8 cellular contexts compared by ENCODE assay signal in the genomic region with DNA sequence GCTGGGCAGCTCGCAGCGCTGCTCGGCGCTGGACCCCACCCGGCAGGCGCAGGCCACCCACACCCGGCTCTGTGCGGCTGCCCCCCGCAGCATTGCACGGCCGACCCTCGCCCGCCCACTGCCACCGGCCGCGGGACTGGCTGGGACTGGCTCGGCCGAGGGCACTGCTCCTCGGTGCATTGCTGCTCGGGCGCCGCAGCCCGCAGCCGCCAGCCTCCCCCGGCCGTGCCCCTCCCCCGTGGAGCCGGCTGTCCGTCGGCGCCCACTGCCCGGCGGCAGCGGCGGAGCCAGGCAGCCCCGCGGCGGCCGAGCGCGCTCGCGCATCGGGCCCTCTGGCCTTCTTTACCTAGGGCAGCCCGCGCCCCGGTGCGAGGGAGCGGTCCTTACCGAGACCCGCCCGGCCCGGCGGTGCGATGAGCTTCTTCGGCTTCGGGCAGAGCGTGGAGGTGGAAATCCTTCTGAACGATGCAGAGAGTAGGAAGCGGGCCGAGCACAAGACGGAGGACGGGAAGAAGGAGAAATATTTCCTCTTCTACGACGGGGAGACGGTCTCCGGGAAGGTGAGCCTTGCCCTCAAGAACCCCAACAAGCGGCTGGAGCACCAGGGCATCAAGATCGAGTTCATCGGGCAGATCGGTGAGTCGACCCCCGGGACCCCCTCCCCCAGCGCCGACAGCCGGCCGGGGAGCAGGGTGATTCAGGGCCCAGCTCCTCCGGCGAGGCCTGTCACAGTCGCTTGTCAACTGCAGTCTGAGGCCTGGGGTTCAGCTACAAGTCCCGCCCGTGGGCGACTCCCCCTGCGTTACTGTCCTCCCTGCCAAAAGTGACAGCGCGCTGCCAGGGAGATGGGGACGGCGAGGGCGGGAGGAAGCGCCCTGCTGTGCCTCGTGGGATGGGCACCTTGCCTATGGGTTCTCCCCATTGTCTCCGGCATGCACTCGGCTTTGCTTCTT. TPM values are rescaled to one million over a fixed set of nuclear protein-coding genes. Genes with fewer than 3 reads are reported as not detected.
A peak's percentile ranks its signal among the peaks of the same experiment; 100 is the strongest.
DNase-seq lines count a peak whose midpoint lies in the region; FAIRE-seq and TF ChIP-seq lines count a peak whose summit lies in the region.

No MANE protein-coding gene starts in this region.

- H3K27ac ChIP-seq in HEK293 (ENCODE audit: extremely low read depth, low read depth, low read length): peak overlapping the region; percentile 77; the same call in 1 of the 2 replicates
- H3K27ac ChIP-seq in WERI-Rb-1: peak overlapping the region; percentile 95
- peak overlapping the region; percentile 28 for H3K27ac ChIP-seq in mammary epithelial cell (ENCODE audit: insufficient read depth, low read depth, low read length)
- peak overlapping the region; percentile 37 for H3K27ac ChIP-seq in keratinocyte (ENCODE audit: control insufficient read depth, insufficient read depth, low read length)

- POLR2A ChIA-PET in HEK293 (lab: Yijun Ruan, JAX): interaction anchor here (0.6 to 3.8 kb wide), 19 partner anchors 9 to 565 kb away, joined by 3 to 35 read pairs (median 5); a partner anchor contains a TSS

- TF ChIP-seq CTCF in GM10266 (IDR thresholded peaks at IDR 0.05; ENCODE audit: control insufficient read depth, insufficient read depth, low read depth, missing control alignments) (no peak), HEK293 (tag by site-specific recombination; IDR thresholded peaks at IDR 0.05) (no peak), WERI-Rb-1 (IDR thresholded peaks at IDR 0.05; ENCODE audit: low read depth, low read length) (no peak), mammary epithelial cell (conservative IDR thresholded peaks at IDR 0.05 in 1 of 2, IDR thresholded peaks at IDR 0.05 in 1 of 2; ENCODE audit: extremely low read depth in 1 of 2, insufficient read depth in 1 of 2, low read depth in 1 of 2, low read length in 2 of 2) (no peak), keratinocyte (optimal IDR thresholded peaks at IDR 0.05 in 1 of 3, IDR thresholded peaks at IDR 0.05 in 1 of 3, conservative IDR thresholded peaks at IDR 0.05 in 1 of 3; ENCODE audit: extremely low read depth in 1 of 3, insufficient read depth in 2 of 3, low read length in 3 of 3) (no peak), D721Med (IDR thresholded peaks at IDR 0.05; ENCODE audit: insufficient read depth, missing control alignments) (no peak)

- H3K9me1 ChIP-seq in keratinocyte (ENCODE audit: control insufficient read depth, extremely low read depth, insufficient read depth, low read length): peaks cover 2% of the 10 kb centered on the region

- H3K4me3 ChIP-seq in HEK293 (ENCODE audit: low read depth, low read length): peak overlapping the region; percentile 83
- H3K4me3 ChIP-seq in WERI-Rb-1 (ENCODE audit: low read depth, low read length): peak overlapping the region; percentile 90
- H3K4me3 ChIP-seq in mammary epithelial cell (replicated peaks in 1 of 3; ENCODE audit: insufficient read depth in 1 of 3, low read depth in 2 of 3, low read length in 3 of 3): peak overlapping the region; percentile 55 to 86 (median 85)
- peak overlapping the region; percentile 59 to 94 (median 60) for H3K4me3 ChIP-seq in keratinocyte (ENCODE audit: control insufficient read depth in 2 of 3, extremely low read depth in 1 of 3, insufficient read depth in 2 of 3, low read depth in 1 of 3, low read length in 3 of 3)

- H3K9me3 ChIP-seq in HEK293 (ENCODE audit: control insufficient read depth, insufficient read depth, low read depth, low read length) (no peaks in the 10 kb centered on the region), WERI-Rb-1 (ENCODE audit: severe bottlenecking) (no peaks in the 10 kb centered on the region), mammary epithelial cell (replicated peaks; ENCODE audit: insufficient read depth, low read length) (no peaks in the 10 kb centered on the region), keratinocyte (ENCODE audit: control insufficient read depth, low read depth, low read length) (no peaks in the 10 kb centered on the region)

- dilution Hi-C loops in mammary epithelial cell (cut with HindIII; ENCODE audit: low sequenced_read_pairs) (no loop called here), keratinocyte (cut with MboI; ENCODE audit: extremely low pct_ligation_motif_present, low sequenced_read_pairs) (no loop called here)

- H4K20me1 ChIP-seq in mammary epithelial cell (ENCODE audit: insufficient read depth, low read length) (no peaks in the 10 kb centered on the region), keratinocyte (ENCODE audit: control insufficient read depth, extremely low read depth, insufficient read depth, low read length) (peaks cover 2% of the 10 kb centered on the region)

- H3K36me3 ChIP-seq in HEK293 (ENCODE audit: control insufficient read depth in 2 of 2, insufficient read depth in 1 of 2, low read length in 2 of 2) (peaks cover 3 to 35% of the 10 kb centered on the region in 2 experiments; a peak in 2 of 3 replicates), WERI-Rb-1 (peaks cover 38% of the 10 kb centered on the region), mammary epithelial cell (ENCODE audit: insufficient read depth, low read length) (no peaks in the 10 kb centered on the region), keratinocyte (ENCODE audit: control insufficient read depth in 2 of 2, extremely low read depth in 1 of 2, insufficient read depth in 2 of 2, low read length in 2 of 2) (peaks cover 0 to 4% of the 10 kb centered on the region in 2 experiments)

- no TSS peak for BruUV-seq in mammary epithelial cell (replicated peaks; lab: Mats Ljungman, UMichigan)

- in situ Hi-C loops in mammary epithelial cell (cut with MboI; ENCODE audit: low sequenced_read_pairs in 2 of 2): no loop called here

- H3K4me1 ChIP-seq in HEK293 (ENCODE audit: control insufficient read depth, insufficient read depth, low read length) (peaks cover 7% of the 10 kb centered on the region; the same call in 1 of the 2 replicates), mammary epithelial cell (ENCODE audit: insufficient read depth, low read length) (peaks cover 20% of the 10 kb centered on the region), keratinocyte (ENCODE audit: control insufficient read depth, extremely low read depth, insufficient read depth, low read length) (peaks cover 24% of the 10 kb centered on the region)

- DNase-seq in GM10266 (ENCODE audit: extremely low spot score): peak; percentile 36
- peak; percentile 77 for DNase-seq in NCI-H1092 (lab: John Stamatoyannopoulos, UW)
- peak; percentile 58 for DNase-seq in WERI-Rb-1
- peak; percentile 21 for DNase-seq in mammary epithelial cell
- no peak for DNase-seq in keratinocyte (ENCODE audit: low read depth, low spot score)
- DNase-seq in stimulated activated CD4-positive, alpha-beta T cell treated with anti-CD3 and anti-CD28 coated beads, Interleukin-15, amount 100 ng/mL, for 1 hour (ENCODE audit: low read depth in 1 of 2, low spot score in 1 of 2): peak; percentile 13 to 48
- DNase-seq in D721Med (ENCODE audit: insufficient read length, low spot score): no peak

- WGBS in mammary epithelial cell (ENCODE audit: low coverage, missing lambda C conversion rate): 8% methylated on average over 31 of the region's 93 CpGs

- H3K4me2 ChIP-seq in mammary epithelial cell (ENCODE audit: insufficient read depth, low read depth, low read length): peak overlapping the region; percentile 95
- H3K4me2 ChIP-seq in keratinocyte (ENCODE audit: control insufficient read depth, extremely low read depth, insufficient read depth, low read depth, low read length): peak overlapping the region; percentile 88

- peak overlapping the region; percentile 51 for H3K9ac ChIP-seq in mammary epithelial cell (ENCODE audit: insufficient read depth, low read length)
- H3K9ac ChIP-seq in keratinocyte (ENCODE audit: control insufficient read depth, extremely low read depth, insufficient read depth, low read length): peak overlapping the region; percentile 64

- H3K79me2 ChIP-seq in mammary epithelial cell (ENCODE audit: insufficient read depth, low read length) (peaks cover 91% of the 10 kb centered on the region), keratinocyte (ENCODE audit: control insufficient read depth, insufficient read depth, low read length) (peaks cover 77% of the 10 kb centered on the region)

- FAIRE-seq in keratinocyte (lab: Jason Lieb, UNC): no peak
- FAIRE-seq in D721Med (lab: Jason Lieb, UNC): no peak

- H3K27me3 ChIP-seq in WERI-Rb-1 (ENCODE audit: insufficient read depth, low read depth, severe bottlenecking) (no peaks in the 10 kb centered on the region), mammary epithelial cell (ENCODE audit: insufficient read depth, low read length) (no peaks in the 10 kb centered on the region), keratinocyte (ENCODE audit: control insufficient read depth, extremely low read depth, insufficient read depth, low read length) (no peaks in the 10 kb centered on the region)

- intact Hi-C loops in mammary epithelial cell (cut with micrococcal nuclease): loop anchor here (2.0 kb wide), 2 partner anchors 28 to 50 kb away; a partner anchor contains a TSS

- CTCF ChIA-PET in HEK293 (lab: Yijun Ruan, JAX) (interaction anchor here (0.6 to 2.8 kb wide), 5 partner anchors 9 to 171 kb away, joined by 3 to 8 read pairs (median 5); no protein-coding TSS in a partner anchor), mammary epithelial cell (lab: Charles Lee; ENCODE audit: low non-redundant PET) (interaction anchor here (1.0 kb wide), 1 partner anchor 37 kb away, joined by 4 read pairs; no protein-coding TSS in a partner anchor)

- H2AFZ ChIP-seq in mammary epithelial cell (ENCODE audit: low read depth, low read length) (peak overlapping the region; percentile 100), keratinocyte (ENCODE audit: control insufficient read depth, low read length) (peak overlapping the region; percentile 89)

RNA-seq across cellular contexts. Expression of a gene that starts 0.5 kb away (rescaled TPM):
- total RNA-seq in mammary epithelial cell: 10 to 100 TPM; 46.0 to 46.6 TPM
- polyA plus RNA-seq in mammary epithelial cell: 32.1 TPM
- polyA minus RNA-seq in mammary epithelial cell: 63.9 TPM
- polyA plus RNA-seq in keratinocyte: 43.2 to 50.2 TPM (median 46.9 TPM) in 3 replicates
- 44.1 TPM for polyA plus RNA-seq in keratinocyte (2011; ENCODE audit: low read depth)
- 39.1 and 46.5 TPM in 2 replicates for polyA plus RNA-seq in keratinocyte (2011; cell fraction: cytosol; rRNA removed)
- 78.3 and 81.3 TPM in 2 replicates for polyA plus RNA-seq in keratinocyte (2011; cell fraction: nucleus; rRNA removed)
- polyA plus RNA-seq in keratinocyte (2012; ENCODE audit: low replicate concordance): 25.4 and 43.6 TPM in 2 replicates
- polyA minus RNA-seq in keratinocyte: 53.0 to 82.4 TPM (median 60.8 TPM) in 3 replicates
- 48.7 TPM for polyA minus RNA-seq in keratinocyte (2011; cell fraction: cytosol; rRNA and poly(A)+ RNA removed)
- 25.6 and 35.4 TPM in 2 replicates for polyA minus RNA-seq in keratinocyte (2011; cell fraction: nucleus; rRNA and poly(A)+ RNA removed)

RNA-seq across cellular contexts. Expression of a gene that starts 1.2 kb away (rescaled TPM):
- 10 to 100 TPM; 16.2 to 36.9 TPM for total RNA-seq in mammary epithelial cell
- polyA plus RNA-seq in mammary epithelial cell (33.3 TPM), keratinocyte (16.6 to 23.0 TPM (median 21.4 TPM) in 3 replicates)
- polyA minus RNA-seq in mammary epithelial cell (26.0 TPM), keratinocyte (23.3 to 35.8 TPM (median 24.8 TPM) in 3 replicates)
- polyA plus RNA-seq in keratinocyte (2011; ENCODE audit: low read depth): 8.2 TPM
- 9.6 and 11.8 TPM in 2 replicates for polyA plus RNA-seq in keratinocyte (2011; cell fraction: cytosol; rRNA removed)
- polyA plus RNA-seq in keratinocyte (2011; cell fraction: nucleus; rRNA removed): 26.5 and 29.5 TPM in 2 replicates
- 6.5 and 17.5 TPM in 2 replicates for polyA plus RNA-seq in keratinocyte (2012; ENCODE audit: low replicate concordance)
- polyA minus RNA-seq in keratinocyte (2011; cell fraction: cytosol; rRNA and poly(A)+ RNA removed): 13.8 TPM
- 25.9 and 28.3 TPM in 2 replicates for polyA minus RNA-seq in keratinocyte (2011; cell fraction: nucleus; rRNA and poly(A)+ RNA removed)

RNA-seq across cellular contexts. Expression of a gene that starts 28.2 kb away (rescaled TPM):
- 10 to 100 TPM; 30.2 to 38.0 TPM for total RNA-seq in mammary epithelial cell
- 42.9 TPM for polyA plus RNA-seq in mammary epithelial cell
- polyA minus RNA-seq in mammary epithelial cell: 20.2 TPM
- polyA plus RNA-seq in keratinocyte: 33.9 to 47.9 TPM (median 45.8 TPM) in 3 replicates
- 22.3 TPM for polyA plus RNA-seq in keratinocyte (2011; ENCODE audit: low read depth)
- polyA plus RNA-seq in keratinocyte (2011; cell fraction: cytosol; rRNA removed): 30.5 and 40.3 TPM in 2 replicates
- 26.0 and 33.3 TPM in 2 replicates for polyA plus RNA-seq in keratinocyte (2011; cell fraction: nucleus; rRNA removed)
- 22.4 and 35.8 TPM in 2 replicates for polyA plus RNA-seq in keratinocyte (2012; ENCODE audit: low replicate concordance)
- polyA minus RNA-seq in keratinocyte: 6.1 to 33.5 TPM (median 22.0 TPM) in 3 replicates
- polyA minus RNA-seq in keratinocyte (2011; cell fraction: cytosol; rRNA and poly(A)+ RNA removed): 18.0 TPM
- polyA minus RNA-seq in keratinocyte (2011; cell fraction: nucleus; rRNA and poly(A)+ RNA removed): 4.9 and 14.1 TPM in 2 replicates

RNA-seq across cellular contexts. Expression of a gene that starts 28.4 kb away (rescaled TPM):
- total RNA-seq in mammary epithelial cell: 10 to 100 TPM; 20.8 to 21.0 TPM
- polyA plus RNA-seq in mammary epithelial cell (19.5 TPM), keratinocyte (18.2 to 21.7 TPM (median 20.6 TPM) in 3 replicates)
- polyA minus RNA-seq in mammary epithelial cell (27.5 TPM), keratinocyte (13.0 to 16.7 TPM (median 14.9 TPM) in 3 replicates)
- polyA plus RNA-seq in keratinocyte (2011; ENCODE audit: low read depth): 14.1 TPM
- 11.8 and 12.8 TPM in 2 replicates for polyA plus RNA-seq in keratinocyte (2011; cell fraction: cytosol; rRNA removed)
- 54.5 and 71.6 TPM in 2 replicates for polyA plus RNA-seq in keratinocyte (2011; cell fraction: nucleus; rRNA removed)
- polyA plus RNA-seq in keratinocyte (2012; ENCODE audit: low replicate concordance): 14.3 and 27.2 TPM in 2 replicates
- polyA minus RNA-seq in keratinocyte (2011; cell fraction: cytosol; rRNA and poly(A)+ RNA removed): 10.4 TPM
- 9.9 and 17.2 TPM in 2 replicates for polyA minus RNA-seq in keratinocyte (2011; cell fraction: nucleus; rRNA and poly(A)+ RNA removed)

RNA-seq across cellular contexts. Expression of a gene that starts 51.2 kb away (rescaled TPM):
- 1 to 10 TPM in 1 of 2 donors, under 1 TPM in 1; 0.50 to 6.3 TPM for total RNA-seq in mammary epithelial cell
- 2.1 TPM for polyA plus RNA-seq in mammary epithelial cell
- polyA minus RNA-seq in mammary epithelial cell: not detected
- polyA plus RNA-seq in keratinocyte: 2.2 to 4.6 TPM (median 3.0 TPM) in 3 replicates
- 1.4 TPM for polyA plus RNA-seq in keratinocyte (2011; ENCODE audit: low read depth)
- polyA plus RNA-seq in keratinocyte (2011; cell fraction: cytosol; rRNA removed): 1.7 and 1.9 TPM in 2 replicates
- polyA plus RNA-seq in keratinocyte (2011; cell fraction: nucleus; rRNA removed): 16.2 and 20.9 TPM in 2 replicates
- polyA plus RNA-seq in keratinocyte (2012; ENCODE audit: low replicate concordance): 2.8 and 4.0 TPM in 2 replicates
- 1.5 to 2.6 TPM (median 2.5 TPM) in 3 replicates for polyA minus RNA-seq in keratinocyte
- 1.9 TPM for polyA minus RNA-seq in keratinocyte (2011; cell fraction: cytosol; rRNA and poly(A)+ RNA removed)
- 5.9 and 6.9 TPM in 2 replicates for polyA minus RNA-seq in keratinocyte (2011; cell fraction: nucleus; rRNA and poly(A)+ RNA removed)

Comparison
In these comparisons a context has a peak if more than half of its experiments do, and no peak if none do; other contexts are left out.
1. DNase-seq: peak in GM10266 (single experiment), NCI-H1092 (single experiment), WERI-Rb-1 (single experiment), mammary epithelial cell (single experiment) and stimulated activated CD4-positive, alpha-beta T cell treated with anti-CD3 and anti-CD28 coated beads, Interleukin-15, amount 100 ng/mL, for 1 hour (2 of 2); none in keratinocyte (single experiment) and D721Med (single experiment).
2. H3K27ac ChIP-seq: peak in every context shown above with its lines; median percentile 95 in WERI-Rb-1; 77 in HEK293; 37 in keratinocyte; 28 in mammary epithelial cell.
3. Peak in every context shown above with its lines, with median percentiles within 50 percentile points of each other: H3K4me3 ChIP-seq.